In the genomic region with DNA sequence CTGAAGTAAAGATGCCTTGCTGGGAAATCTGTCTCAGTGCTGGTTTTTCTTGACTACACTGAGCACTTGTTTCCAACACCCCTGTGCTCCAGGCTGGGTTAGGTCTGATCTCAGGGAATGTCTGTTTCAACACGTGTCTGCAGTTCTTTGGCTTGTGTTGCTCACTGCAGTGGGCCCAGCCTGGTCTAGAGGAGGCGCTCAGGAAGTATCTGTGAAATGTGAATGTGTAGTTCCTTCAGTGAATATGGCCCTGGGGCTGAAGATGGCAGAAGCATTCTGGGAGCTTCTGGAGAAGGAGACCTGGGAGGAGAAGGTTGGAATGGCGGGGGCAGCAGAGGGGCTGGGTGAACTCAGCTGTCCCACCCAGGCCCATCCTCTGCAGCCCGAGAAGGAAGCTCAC, we compare ENCODE assay signal across 1 cellular context.
TF ChIP-seq lines count a peak whose summit lies in the region.

No MANE protein-coding gene starts in this region.

TF ChIP-seq in HCT116, 20 proteins besides CTCF, POLR2A, EP300 and RAD21:
- TF ChIP-seq, protein P1, sequence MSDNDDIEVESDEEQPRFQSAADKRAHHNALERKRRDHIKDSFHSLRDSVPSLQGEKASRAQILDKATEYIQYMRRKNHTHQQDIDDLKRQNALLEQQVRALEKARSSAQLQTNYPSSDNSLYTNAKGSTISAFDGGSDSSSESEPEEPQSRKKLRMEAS (IDR thresholded peaks at IDR 0.05) = no peak
- TF ChIP-seq SRF (IDR thresholded peaks at IDR 0.05; ENCODE audit: low read depth) (no peak), TCF7L2 (IDR thresholded peaks at IDR 0.05; ENCODE audit: borderline replicate concordance, extremely low read depth, insufficient read depth, insufficient read length) (no peak), JUND (IDR thresholded peaks at IDR 0.05) (no peak), YY1 (IDR thresholded peaks at IDR 0.05; ENCODE audit: extremely low read depth, insufficient replicate concordance, low read depth, low read length) (no peak), SIN3A (IDR thresholded peaks at IDR 0.05; ENCODE audit: low read depth) (no peak), EZH2phosphoT487 (IDR thresholded peaks at IDR 0.05; ENCODE audit: borderline replicate concordance) (no peak), ELF1 (IDR thresholded peaks at IDR 0.05; ENCODE audit: borderline replicate concordance, low read depth) (no peak)
- TF ChIP-seq, protein P2, sequence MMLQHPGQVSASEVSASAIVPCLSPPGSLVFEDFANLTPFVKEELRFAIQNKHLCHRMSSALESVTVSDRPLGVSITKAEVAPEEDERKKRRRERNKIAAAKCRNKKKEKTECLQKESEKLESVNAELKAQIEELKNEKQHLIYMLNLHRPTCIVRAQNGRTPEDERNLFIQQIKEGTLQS (IDR thresholded peaks at IDR 0.05) = no peak
TF ChIP-seq in HCT116: peak in this region for 0.
